14 cellular contexts compared by ENCODE assay signal in the genomic region with DNA sequence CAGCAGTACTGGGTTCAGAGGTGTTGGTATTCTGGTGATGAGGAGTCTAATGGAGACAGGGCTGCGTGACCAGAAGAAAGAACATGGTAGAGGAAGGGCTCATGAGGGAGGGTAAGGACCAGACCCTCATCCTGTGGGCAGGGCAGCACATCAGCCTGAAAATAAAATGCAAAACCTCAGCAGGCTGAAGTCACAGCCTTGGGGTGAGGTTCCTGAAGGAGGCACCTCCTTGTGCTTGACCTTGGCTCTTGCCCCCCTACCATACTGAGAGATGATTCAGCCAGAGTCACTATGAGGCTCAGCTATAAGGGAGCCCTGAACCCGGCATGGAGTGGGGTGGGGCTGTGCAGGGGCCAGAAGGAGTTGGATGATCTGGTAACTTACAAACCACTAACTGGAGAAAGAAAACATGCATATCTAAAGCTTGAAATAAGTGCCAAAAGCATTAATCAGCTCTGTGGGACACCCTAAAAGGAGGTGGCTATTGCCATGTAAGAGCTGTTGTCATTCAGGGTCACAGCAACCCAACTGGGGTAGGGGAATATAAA.
DNase-seq lines count a peak whose midpoint lies in the region; ATAC-seq and TF ChIP-seq lines count a peak whose summit lies in the region.
"Had no signal": no experiment of that assay in that cellular context is flagged by ENCODE, and none has a peak within 500 bp of the region (broad histone marks: within the 10 kb centered on the region; RNA-seq: fewer than 3 reads in every experiment).

No MANE protein-coding gene starts in this region.

- DNase-seq in ascending aorta (ENCODE audit: low spot score in 2 of 2) (no peak), SJCRH30 (no peak)
- DNase-seq: activated CD4-positive, alpha-beta T cell treated with anti-CD3 and anti-CD28 coated beads for 4 hours; activated effector memory CD4-positive, alpha-beta T cell treated with anti-CD3 and anti-CD28 coated beads, Interleukin-2, amount 50 U/mL, for 16 hours; CD8-positive, alpha-beta T cell; NCI-H146; upper lobe of left lung had no signal

- 75 to 100% methylated on average over 2 of the region's 2 CpGs for WGBS in gastroesophageal sphincter (ENCODE audit: low coverage in 1 of 2), 2 donors

- no peak for TF ChIP-seq EP300 in gastroesophageal sphincter (IDR thresholded peaks at IDR 0.05)

- no peak overlapping the region for H3K9ac ChIP-seq in BLaER1 treated with 17β-estradiol and CSF1 and Interleukin-3, amounts not matched to agents 10 nM and 100 nM
- no peak overlapping the region for H3K9ac ChIP-seq in skeletal muscle satellite cell (ENCODE audit: low read depth, low read length)

- H3K27me3 ChIP-seq in BLaER1 treated with 17β-estradiol and CSF1 and Interleukin-3, amounts not matched to agents 10 nM and 100 nM = no peaks in the 10 kb centered on the region
- H3K27me3 ChIP-seq in ascending aorta (no peaks in the 10 kb centered on the region), gastroesophageal sphincter (no peaks in the 10 kb centered on the region), skeletal muscle satellite cell (ENCODE audit: control insufficient read depth, insufficient read depth, low read length) (no peaks in the 10 kb centered on the region), SJCRH30 (peaks cover 8% of the 10 kb centered on the region; the same call in 1 of the 2 replicates)
- H3K27me3 ChIP-seq: upper lobe of left lung had no signal

- intact Hi-C loops in ascending aorta (cut with DNase I) = loop anchor here (5.0 kb wide), 1 partner anchor 62 kb away; the partner anchor contains the start of gene CORO2B

- ATAC-seq in gastroesophageal sphincter (no peak), GM18870 (IDR thresholded peaks at IDR 0.05; ENCODE audit: unreplicated experiment) (no peak), HG02610 (IDR thresholded peaks at IDR 0.05; ENCODE audit: unreplicated experiment) (no peak), HG03025 (IDR thresholded peaks at IDR 0.05; ENCODE audit: low FRiP score, unreplicated experiment) (no peak)
- ATAC-seq: CD8-positive, alpha-beta T cell had no signal

- H3K36me3 ChIP-seq in BLaER1 treated with 17β-estradiol and CSF1 and Interleukin-3, amounts not matched to agents 10 nM and 100 nM = no peaks in the 10 kb centered on the region
- H3K36me3 ChIP-seq in ascending aorta (no peaks in the 10 kb centered on the region), gastroesophageal sphincter (no peaks in the 10 kb centered on the region), skeletal muscle satellite cell (ENCODE audit: insufficient read depth, low read length) (no peaks in the 10 kb centered on the region), SJCRH30 (no peaks in the 10 kb centered on the region)
- H3K36me3 ChIP-seq: upper lobe of left lung had no signal

- no peak overlapping the region for H3K27ac ChIP-seq in BLaER1 treated with 17β-estradiol and CSF1 and Interleukin-3, amounts not matched to agents 10 nM and 100 nM
- H3K27ac ChIP-seq in ascending aorta (peak overlapping the region; percentile 54 to 66), gastroesophageal sphincter (peak overlapping the region in 3 of 4 donors; percentile 39 to 51 (median 43)), SJCRH30 (no peak overlapping the region)

- TF ChIP-seq CTCF in ascending aorta (IDR thresholded peaks at IDR 0.05) (no peak), gastroesophageal sphincter (IDR thresholded peaks at IDR 0.05) (no peak)

- no peak for TF ChIP-seq POLR2A in gastroesophageal sphincter (IDR thresholded peaks at IDR 0.05)

- H3K9me3 ChIP-seq in BLaER1 treated with 17β-estradiol and CSF1 and Interleukin-3, amounts not matched to agents 10 nM and 100 nM (replicated peaks in 1 of 11) = no peaks in the 10 kb centered on the region
- H3K9me3 ChIP-seq in ascending aorta (no peaks in the 10 kb centered on the region), gastroesophageal sphincter (no peaks in the 10 kb centered on the region), skeletal muscle satellite cell (replicated peaks; ENCODE audit: low read length) (no peaks in the 10 kb centered on the region), SJCRH30 (replicated peaks) (no peaks in the 10 kb centered on the region)
- H3K9me3 ChIP-seq: upper lobe of left lung had no signal

- peak overlapping the region in 8 of 11 experiments; percentile 31 to 95 (median 66); a peak in 14 of 22 replicates for H3K4me2 ChIP-seq in BLaER1 treated with 17β-estradiol and CSF1 and Interleukin-3, amounts not matched to agents 10 nM and 100 nM
- H3K4me2 ChIP-seq in skeletal muscle satellite cell (ENCODE audit: low read length) = peak overlapping the region; percentile 3

- H3K4me3 ChIP-seq in BLaER1 treated with 17β-estradiol and CSF1 and Interleukin-3, amounts not matched to agents 10 nM and 100 nM = no peak overlapping the region
- H3K4me3 ChIP-seq in ascending aorta = no peak overlapping the region
- no peak overlapping the region for H3K4me3 ChIP-seq in gastroesophageal sphincter
- no peak overlapping the region for H3K4me3 ChIP-seq in skeletal muscle satellite cell (ENCODE audit: low read length)
- H3K4me3 ChIP-seq in SJCRH30 = no peak overlapping the region
- H3K4me3 ChIP-seq: lung, upper lobe of left lung had no signal

- H4K20me1 ChIP-seq in BLaER1 treated with 17β-estradiol and CSF1 and Interleukin-3, amounts not matched to agents 10 nM and 100 nM = peaks cover 0 to 23% (median 0%) of the 10 kb centered on the region in 11 experiments; a peak in 2 of 22 replicates

- H3K4me1 ChIP-seq in BLaER1 treated with 17β-estradiol and CSF1 and Interleukin-3, amounts not matched to agents 10 nM and 100 nM = peaks cover 38 to 92% (median 87%) of the 10 kb centered on the region in 10 experiments
- H3K4me1 ChIP-seq in ascending aorta (peaks cover 0 to 22% of the 10 kb centered on the region in 2 donors), gastroesophageal sphincter (peaks cover 0 to 72% (median 16%) of the 10 kb centered on the region in 3 donors), skeletal muscle satellite cell (ENCODE audit: control insufficient read depth, insufficient read depth, low read length) (peaks cover 49% of the 10 kb centered on the region), SJCRH30 (no peaks in the 10 kb centered on the region)

Comparison
In these comparisons a context has a peak if more than half of its experiments do, and no peak if none do; other contexts are left out.
1. H3K27ac ChIP-seq: peak in ascending aorta (2 of 2) and gastroesophageal sphincter (3 of 4); none in BLaER1 treated with 17β-estradiol and CSF1 and Interleukin-3, amounts not matched to agents 10 nM and 100 nM (0 of 11) and SJCRH30 (single experiment).